Comparison of ENCODE assay signal across 24 cellular contexts in the genomic region with DNA sequence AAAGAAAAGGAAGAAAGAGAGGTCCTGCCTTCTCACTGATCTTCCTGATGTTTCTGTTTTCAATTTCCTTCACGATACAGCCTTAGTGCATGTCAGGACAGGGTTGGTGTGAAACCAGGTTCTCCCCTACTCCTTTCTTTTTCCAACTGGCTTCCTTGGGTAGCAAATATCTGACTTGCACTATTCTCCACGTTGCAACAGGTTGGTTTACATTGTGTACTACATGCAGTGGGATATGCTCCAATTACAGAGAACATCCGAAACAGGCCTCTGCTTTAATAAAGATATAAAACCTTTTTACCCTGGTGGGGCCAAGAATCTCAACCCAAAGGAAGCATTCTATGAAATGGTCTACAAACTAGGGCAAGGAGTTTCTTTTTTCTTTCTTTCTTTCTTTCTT. TPM values are rescaled to one million over a fixed set of nuclear protein-coding genes. Genes with fewer than 3 reads are reported as not detected.
DNase-seq lines count a peak whose midpoint lies in the region; ATAC-seq, FAIRE-seq and TF ChIP-seq lines count a peak whose summit lies in the region.
"Had no signal": no experiment of that assay in that cellular context is flagged by ENCODE, and none has a peak within 500 bp of the region (broad histone marks: within the 10 kb centered on the region; RNA-seq: fewer than 3 reads in every experiment).

No MANE protein-coding gene starts in this region.

- dilution Hi-C loops in mammary epithelial cell (cut with HindIII; ENCODE audit: low sequenced_read_pairs): no loop called here

- H3K4me2 ChIP-seq in mammary epithelial cell (ENCODE audit: insufficient read depth, low read depth, low read length): peak overlapping the region; percentile 18
- H3K4me2 ChIP-seq: A549; BLaER1 treated with 17β-estradiol and CSF1 and Interleukin-3, amounts not matched to agents 10 nM and 100 nM had no signal

- intact Hi-C loops in mammary epithelial cell (cut with micrococcal nuclease) (no loop called here), breast epithelium (cut with DNase I; ENCODE audit: low total_unique reads) (no loop called here), aorta (cut with DNase I) (no loop called here)

- peaks cover 33% of the 10 kb centered on the region for H3K4me1 Mint-ChIP-seq in nephron
- H3K4me1 Mint-ChIP-seq: B cell had no signal

- no peaks in the 10 kb centered on the region for H4K20me1 ChIP-seq in mammary epithelial cell (ENCODE audit: insufficient read depth, low read length)
- H4K20me1 ChIP-seq: BLaER1 treated with 17β-estradiol and CSF1 and Interleukin-3, amounts not matched to agents 10 nM and 100 nM had no signal

- 10% methylated on average over 3 of the region's 3 CpGs for WGBS in mammary epithelial cell (ENCODE audit: low coverage, missing lambda C conversion rate)
- WGBS in aorta, 2 donors: 39 to 42% methylated on average over 3 of the region's 3 CpGs

- BruUV-seq in mammary epithelial cell (replicated peaks; lab: Mats Ljungman, UMichigan): no TSS peak

- ATAC-seq in GM21367 (IDR thresholded peaks at IDR 0.05; ENCODE audit: unreplicated experiment) (no peak), aorta (ENCODE audit: low FRiP score) (no peak)
- ATAC-seq: A549; CD8-positive, alpha-beta T cell had no signal

- H3K9me3 ChIP-seq in mammary epithelial cell (replicated peaks; ENCODE audit: insufficient read depth, low read length) (no peaks in the 10 kb centered on the region), breast epithelium (no peaks in the 10 kb centered on the region), aorta (ENCODE audit: control insufficient read depth, low read length) (no peaks in the 10 kb centered on the region)
- H3K9me3 ChIP-seq: A549, Caco-2 had no signal

- H3K4me1 ChIP-seq in mammary epithelial cell (ENCODE audit: insufficient read depth, low read length): peaks cover 1% of the 10 kb centered on the region
- peaks cover 0 to 1% of the 10 kb centered on the region in 2 donors for H3K4me1 ChIP-seq in breast epithelium
- no peaks in the 10 kb centered on the region for H3K4me1 ChIP-seq in aorta (ENCODE audit: control insufficient read depth in 1 of 2, insufficient read depth in 2 of 2, low read length in 2 of 2)
- H3K4me1 ChIP-seq: A549; BLaER1 treated with 17β-estradiol and CSF1 and Interleukin-3, amounts not matched to agents 10 nM and 100 nM; Caco-2 had no signal

- no peaks in the 10 kb centered on the region for H3K36me3 ChIP-seq in mammary epithelial cell (ENCODE audit: insufficient read depth, low read length)
- no peaks in the 10 kb centered on the region for H3K36me3 ChIP-seq in breast epithelium
- no peaks in the 10 kb centered on the region for H3K36me3 ChIP-seq in bronchial epithelial cell (ENCODE audit: control insufficient read depth, insufficient read depth, low read length)
- H3K36me3 ChIP-seq in aorta (ENCODE audit: control insufficient read depth in 1 of 2, insufficient read depth in 2 of 2, low read length in 1 of 2): no peaks in the 10 kb centered on the region
- H3K36me3 ChIP-seq: BLaER1 treated with 17β-estradiol and CSF1 and Interleukin-3, amounts not matched to agents 10 nM and 100 nM had no signal

- H3K4me3 Mint-ChIP-seq in nephron: no peak overlapping the region
- H3K4me3 Mint-ChIP-seq: B cell; CD4-positive, alpha-beta T cell; CD8-positive, alpha-beta T cell had no signal

- H3K9ac ChIP-seq in mammary epithelial cell (ENCODE audit: insufficient read depth, low read length): no peak overlapping the region
- H3K9ac ChIP-seq: BLaER1 treated with 17β-estradiol and CSF1 and Interleukin-3, amounts not matched to agents 10 nM and 100 nM had no signal

- H3K9me3 Mint-ChIP-seq in nephron: peaks cover 2% of the 10 kb centered on the region
- H3K9me3 Mint-ChIP-seq: CD8-positive, alpha-beta T cell had no signal

- DNase-seq in mammary epithelial cell: no peak
- DNase-seq in breast epithelium (ENCODE audit: low spot score in 2 of 2): no peak
- DNase-seq in bronchial epithelial cell (ENCODE audit: low read depth): peak; percentile 24
- DNase-seq in epithelial cell of esophagus (ENCODE audit: low read depth): peak; percentile 22
- no peak for DNase-seq in SIG-M5 treated with dmso at 0.1 percent for 504 hours (lab: John Stamatoyannopoulos, UW; ENCODE audit: unreplicated experiment)
- no peak for DNase-seq in aorta
- DNase-seq: AML-193; Caco-2; Calu3; CD4-positive, alpha-beta T cell; CD8-positive, alpha-beta T cell; DMS79 treated with DMSO at 0.1 percent for 48 hours; GF-D8 had no signal

- H3K36me3 Mint-ChIP-seq in nephron (ENCODE audit: low read depth): no peaks in the 10 kb centered on the region
- H3K36me3 Mint-ChIP-seq: CD8-positive, alpha-beta T cell had no signal

- CTCF ChIA-PET in mammary epithelial cell (lab: Charles Lee; ENCODE audit: low non-redundant PET): no interaction called here

- FAIRE-seq in bronchial epithelial cell (lab: Jason Lieb, UNC): no peak
- FAIRE-seq: A549, D721Med, G401.6, GM12891, GM19239 had no signal

- peak overlapping the region; percentile 43 to 78 (median 66) for H3K27ac Mint-ChIP-seq in nephron
- H3K27ac Mint-ChIP-seq: B cell; CD4-positive, alpha-beta T cell; CD8-positive, alpha-beta T cell had no signal

- peak overlapping the region; percentile 6 for H2AFZ ChIP-seq in mammary epithelial cell (ENCODE audit: low read depth, low read length)

- H3K27me3 ChIP-seq in mammary epithelial cell (ENCODE audit: insufficient read depth, low read length) (no peaks in the 10 kb centered on the region), breast epithelium (no peaks in the 10 kb centered on the region), bronchial epithelial cell (ENCODE audit: control insufficient read depth, insufficient read depth, low read length) (no peaks in the 10 kb centered on the region), aorta (ENCODE audit: control insufficient read depth in 1 of 2, insufficient read depth in 2 of 2, low read length in 1 of 2) (no peaks in the 10 kb centered on the region)
- H3K27me3 ChIP-seq: BLaER1 treated with 17β-estradiol and CSF1 and Interleukin-3, amounts not matched to agents 10 nM and 100 nM had no signal

- no peaks in the 10 kb centered on the region for H3K79me2 ChIP-seq in mammary epithelial cell (ENCODE audit: insufficient read depth, low read length)

- H3K27ac ChIP-seq in mammary epithelial cell (ENCODE audit: insufficient read depth, low read depth, low read length): no peak overlapping the region
- H3K27ac ChIP-seq in breast epithelium: no peak overlapping the region
- H3K27ac ChIP-seq in aorta (ENCODE audit: low read depth in 1 of 2, low read length in 2 of 2): no peak overlapping the region
- H3K27ac ChIP-seq: 22Rv1; A549; BLaER1 treated with 17β-estradiol and CSF1 and Interleukin-3, amounts not matched to agents 10 nM and 100 nM; C4-2B had no signal

- no peak overlapping the region for H3K4me3 ChIP-seq in mammary epithelial cell (replicated peaks in 1 of 3; ENCODE audit: insufficient read depth in 1 of 3, low read depth in 2 of 3, low read length in 3 of 3)
- H3K4me3 ChIP-seq in breast epithelium: no peak overlapping the region
- H3K4me3 ChIP-seq in bronchial epithelial cell (ENCODE audit: low read depth, low read length): no peak overlapping the region
- no peak overlapping the region for H3K4me3 ChIP-seq in epithelial cell of esophagus (ENCODE audit: low read length)
- H3K4me3 ChIP-seq in aorta (ENCODE audit: low read length in 2 of 2): no peak overlapping the region
- H3K4me3 ChIP-seq: A549; BLaER1 treated with 17β-estradiol and CSF1 and Interleukin-3, amounts not matched to agents 10 nM and 100 nM had no signal

- in situ Hi-C loops in mammary epithelial cell (cut with MboI; ENCODE audit: low sequenced_read_pairs in 2 of 2): loop anchor here in 1 of 2 donors (10.0 kb wide), 1 partner anchor 459 kb away; no protein-coding TSS in a partner anchor

- no peaks in the 10 kb centered on the region for H3K27me3 Mint-ChIP-seq in nephron (ENCODE audit: low read depth)

- no peak for TF ChIP-seq POLR2A in breast epithelium (IDR thresholded peaks at IDR 0.05)

- TF ChIP-seq CTCF in mammary epithelial cell (conservative IDR thresholded peaks at IDR 0.05 in 1 of 2, IDR thresholded peaks at IDR 0.05 in 1 of 2; ENCODE audit: extremely low read depth in 1 of 2, insufficient read depth in 1 of 2, low read depth in 1 of 2, low read length in 2 of 2) (no peak), breast epithelium (IDR thresholded peaks at IDR 0.05) (no peak), bronchial epithelial cell (IDR thresholded peaks at IDR 0.05; ENCODE audit: insufficient read depth, low read length, severe bottlenecking) (no peak), epithelial cell of esophagus (IDR thresholded peaks at IDR 0.05; ENCODE audit: insufficient read depth, low read depth, low read length, missing control alignments) (no peak), nephron (IDR thresholded peaks at IDR 0.05; ENCODE audit: unreplicated experiment in 3 of 3) (no peak)

RNA-seq across cellular contexts. Expression of a gene that starts 16.9 kb away (rescaled TPM):
- 10 to 100 TPM; 16.2 to 17.8 TPM for total RNA-seq in mammary epithelial cell
- polyA plus RNA-seq in mammary epithelial cell: 7.5 TPM
- 6.7 TPM for polyA minus RNA-seq in mammary epithelial cell
- total RNA-seq in breast epithelium: 10 to 100 TPM; 17.3 to 19.7 (median 18.0) TPM
- total RNA-seq in bronchial epithelial cell: 2.1 and 7.3 TPM in 2 replicates
- 10 to 100 TPM; 27.1 to 57.1 TPM for total RNA-seq in aorta
- 1 to 10 TPM; 2.6 to 8.6 TPM for polyA plus RNA-seq in aorta
- total RNA-seq: CD8-positive, alpha-beta T cell had no signal

Comparison
In these comparisons a context has a peak if more than half of its experiments do, and no peak if none do; other contexts are left out.
1. DNase-seq: peak in bronchial epithelial cell (single experiment) and epithelial cell of esophagus (single experiment); none in mammary epithelial cell (single experiment), breast epithelium (0 of 2), SIG-M5 treated with dmso at 0.1 percent for 504 hours (single experiment) and aorta (0 of 2).